17 cellular contexts compared by ENCODE assay signal in the genomic region with DNA sequence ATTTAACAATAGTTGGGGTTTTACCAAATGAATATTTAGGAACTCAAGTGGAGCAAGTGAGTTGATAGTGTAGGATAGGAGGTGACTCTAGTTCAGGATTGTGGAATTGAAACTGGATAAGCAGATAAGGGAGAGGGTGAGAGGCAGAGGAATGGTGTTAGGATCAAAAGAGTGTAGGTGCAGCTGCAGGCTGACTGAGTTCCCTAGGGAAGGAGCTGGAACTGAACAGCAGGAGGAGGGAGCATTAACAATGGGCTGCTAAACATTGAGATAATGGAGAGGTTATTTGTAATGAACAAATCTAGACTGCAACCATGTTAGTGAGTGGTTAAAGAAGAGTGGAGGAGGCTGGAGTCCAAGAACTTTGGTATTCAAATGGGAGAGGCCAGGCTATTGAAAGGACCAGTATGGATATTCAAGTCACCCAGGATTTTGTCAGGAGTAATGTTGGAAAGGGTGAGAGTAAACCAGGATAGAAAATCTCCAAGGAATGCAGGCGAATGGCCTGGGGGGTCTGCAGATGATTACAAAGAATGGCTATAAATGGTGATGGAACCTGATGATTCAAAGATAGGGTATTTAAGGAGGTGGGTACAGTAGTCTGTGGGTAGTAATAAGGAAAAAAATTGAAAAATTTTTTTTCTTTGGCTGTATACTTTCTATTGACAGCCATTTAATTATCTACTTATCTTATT.
"Had no signal": no experiment of that assay in that cellular context is flagged by ENCODE, and none has a peak within 500 bp of the region (broad histone marks: within the 10 kb centered on the region; RNA-seq: fewer than 3 reads in every experiment).

No MANE protein-coding gene starts in this region.

- H3K4me1 ChIP-seq: adrenal gland, breast epithelium, prostate gland, right lobe of liver, upper lobe of left lung had no signal

- H3K27ac Mint-ChIP-seq: immature natural killer cell; naive thymus-derived CD4-positive, alpha-beta T cell; T-helper 17 cell had no signal

- H3K36me3 ChIP-seq: adrenal gland, breast epithelium, prostate gland, right lobe of liver, upper lobe of left lung had no signal

- H3K4me1 Mint-ChIP-seq: immature natural killer cell; naive thymus-derived CD4-positive, alpha-beta T cell; T-helper 17 cell had no signal

- H3K36me3 Mint-ChIP-seq: immature natural killer cell; naive thymus-derived CD4-positive, alpha-beta T cell had no signal

- H3K27ac ChIP-seq: adrenal gland, breast epithelium, prostate gland, right lobe of liver, upper lobe of left lung had no signal

- H3K27me3 Mint-ChIP-seq: naive thymus-derived CD4-positive, alpha-beta T cell; T-helper 17 cell had no signal

- H3K27me3 ChIP-seq: adrenal gland, breast epithelium, right lobe of liver, upper lobe of left lung had no signal

- DNase-seq: activated CD4-positive, alpha-beta T cell treated with anti-CD3 and anti-CD28 coated beads, Interleukin-2, amount 50 U/mL, for 1 hour; activated naive CD4-positive, alpha-beta T cell treated with anti-CD3 and anti-CD28 coated beads, Interleukin-2, amount 50 U/mL, for 16 hours; activated T-cell treated with anti-CD3 and anti-CD28 coated beads, Interleukin-2, amount 50 U/mL, for 1 hour; adrenal gland; dermis blood vessel endothelial cell; immature natural killer cell; left colon; naive thymus-derived CD4-positive, alpha-beta T cell; occipital lobe; right lobe of liver; stimulated activated CD4-positive, alpha-beta T cell treated with anti-CD3 and anti-CD28 coated beads, Interleukin-2, amount 100 ng/mL, for 24 hours; stimulated activated naive CD4-positive, alpha-beta T cell treated with Interleukin-2 at 50 U/mL for 16 hours; T-helper 17 cell; upper lobe of left lung had no signal

- H3K4me3 Mint-ChIP-seq: immature natural killer cell; naive thymus-derived CD4-positive, alpha-beta T cell; T-helper 17 cell had no signal

- H3K9me3 ChIP-seq: adrenal gland, breast epithelium, prostate gland, right lobe of liver had no signal

- ATAC-seq: left colon; naive thymus-derived CD4-positive, alpha-beta T cell; right lobe of liver; T-helper 17 cell had no signal

- H3K4me3 ChIP-seq: adrenal gland, breast epithelium, lung, prostate gland, right lobe of liver, upper lobe of left lung had no signal
